Comparison of ENCODE assay signal across 8 cellular contexts in the genomic region with DNA sequence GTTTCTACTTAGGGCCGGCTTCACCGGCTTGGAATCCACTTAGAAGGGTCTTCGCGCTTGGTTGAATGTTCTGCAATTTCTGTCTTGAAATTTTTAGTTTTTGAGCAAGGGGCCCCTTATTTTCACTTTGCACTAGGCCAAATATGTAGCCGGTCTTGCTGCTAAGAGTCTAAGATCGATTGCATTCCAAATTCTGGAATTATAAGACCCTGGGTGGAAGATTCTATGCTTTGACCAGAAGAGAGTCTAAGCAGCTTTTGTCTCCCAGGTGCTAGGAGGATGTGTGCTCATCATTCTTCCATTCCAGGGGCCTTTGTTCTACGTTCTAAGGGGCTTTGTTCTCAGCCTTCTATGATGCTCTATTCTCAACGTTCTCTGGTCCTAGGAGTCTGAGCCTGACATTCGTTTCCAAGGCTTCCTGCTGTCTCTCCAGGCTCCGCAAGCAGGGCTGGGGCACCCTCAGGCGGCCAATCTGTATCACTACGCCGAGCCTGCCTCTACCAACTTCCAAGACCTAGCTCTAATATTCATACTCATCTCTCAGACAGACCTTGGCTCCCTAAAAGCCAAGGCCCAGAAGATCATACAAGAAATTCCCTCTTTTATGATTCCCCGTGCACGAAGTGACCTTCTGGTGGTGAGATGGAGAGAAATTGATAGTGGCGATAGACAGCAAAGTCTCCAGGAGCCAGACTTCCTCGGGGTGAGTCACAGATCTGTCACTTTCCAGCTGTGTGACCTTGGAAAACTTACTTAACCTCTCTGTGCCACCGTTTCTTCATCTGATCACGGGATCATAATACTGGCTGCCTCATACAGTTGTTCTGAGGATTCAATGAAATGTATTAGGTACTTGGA. TPM values are rescaled to one million over a fixed set of nuclear protein-coding genes. Genes with fewer than 3 reads are reported as not detected.
A peak's percentile ranks its signal among the peaks of the same experiment; 100 is the strongest.
DNase-seq lines count a peak whose midpoint lies in the region; ATAC-seq and TF ChIP-seq lines count a peak whose summit lies in the region.

No MANE protein-coding gene starts in this region.

- no peaks in the 10 kb centered on the region for H4K20me1 ChIP-seq in OCI-LY1 (ENCODE audit: insufficient read depth, low read length)

- H3F3A ChIP-seq in OCI-LY1 (ENCODE audit: insufficient read depth, low read length) = no peaks in the 10 kb centered on the region

- peak overlapping the region; percentile 77 for H3K4me2 ChIP-seq in OCI-LY1 (ENCODE audit: low read length)

- peaks cover 22% of the 10 kb centered on the region for H3K27me3 Mint-ChIP-seq in IgD-negative memory B cell

- DNase-seq in DMS153 (lab: John Stamatoyannopoulos, UW) (peak; percentile 80), activated T-cell treated with anti-CD3 and anti-CD28 coated beads for 48 hours (ENCODE audit: low read depth) (peak; percentile 69), epithelial cell of prostate (ENCODE audit: low read depth, low spot score) (peak; percentile 69), mucosa of gallbladder (ENCODE audit: low spot score) (peak; percentile 87)
- peak; percentile 54 to 66 for DNase-seq in stimulated activated CD8-positive, alpha-beta memory T cell treated with anti-CD3 and anti-CD28 coated beads, Interleukin-2, amount 100 ng/mL, for 48 hours (ENCODE audit: low read depth in 2 of 2)

- peaks cover 3% of the 10 kb centered on the region for H3K36me3 Mint-ChIP-seq in IgD-negative memory B cell

- H3K9me3 ChIP-seq in OCI-LY1 (ENCODE audit: low read length) = no peaks in the 10 kb centered on the region

- H3K79me2 ChIP-seq in OCI-LY1 (ENCODE audit: insufficient read depth, low read length) = no peaks in the 10 kb centered on the region

- H3K27ac ChIP-seq in OCI-LY1 (ENCODE audit: low read depth, low read length, poor library complexity, severe bottlenecking) = no peak overlapping the region
- no peak overlapping the region for H3K27ac ChIP-seq in epithelial cell of prostate

- H3K4me1 Mint-ChIP-seq in IgD-negative memory B cell = peaks cover 5 to 9% (median 8%) of the 10 kb centered on the region in 3 donors

- peaks cover 23% of the 10 kb centered on the region for H3K4me1 ChIP-seq in OCI-LY1 (ENCODE audit: insufficient read depth, low read length, severe bottlenecking)

- H3K36me3 ChIP-seq in OCI-LY1 (ENCODE audit: insufficient read depth, low read length) = no peaks in the 10 kb centered on the region

- peak; percentile 93 for TF ChIP-seq CTCF in OCI-LY1 (IDR thresholded peaks at IDR 0.05; ENCODE audit: low read length)

- no peaks in the 10 kb centered on the region for H3K9me3 Mint-ChIP-seq in IgD-negative memory B cell

- H2AFZ ChIP-seq in OCI-LY1 (ENCODE audit: low read length) = no peak overlapping the region

- H3K9me2 ChIP-seq in OCI-LY1 (ENCODE audit: low read depth, low read length) = no peaks in the 10 kb centered on the region

- H3K4me3 Mint-ChIP-seq in IgD-negative memory B cell = peak overlapping the region; percentile 63 to 93 (median 84)

- H3K9ac ChIP-seq in OCI-LY1 (ENCODE audit: low read length) = peak overlapping the region; percentile 16; the same call in 1 of the 2 replicates

- ATAC-seq in GM18502 (IDR thresholded peaks at IDR 0.05; ENCODE audit: poor library complexity, unreplicated experiment) = no peak

- H3K27me3 ChIP-seq in OCI-LY1 (ENCODE audit: insufficient read depth, low read length) = no peaks in the 10 kb centered on the region; the same call in 1 of the 2 replicates

- peak overlapping the region; percentile 48 for H3K4me3 ChIP-seq in OCI-LY1 (ENCODE audit: low read depth, low read length, poor library complexity, severe bottlenecking)

- H3K27ac Mint-ChIP-seq in IgD-negative memory B cell = peak overlapping the region; percentile 52 to 94 (median 54)

RNA-seq across cellular contexts. Expression of gene DACT3, which starts 1.0 kb away (rescaled TPM):
- polyA plus RNA-seq in IgD-negative memory B cell = not detected
- total RNA-seq in mucosa of gallbladder = 31.0 TPM

RNA-seq across cellular contexts. Expression of gene GNG8, which starts 26.0 kb away (rescaled TPM):
- not detected for polyA plus RNA-seq in IgD-negative memory B cell
- total RNA-seq in mucosa of gallbladder = not detected

RNA-seq across cellular contexts. Expression of gene PTGIR, which starts 37.1 kb away (rescaled TPM):
- polyA plus RNA-seq in IgD-negative memory B cell = 0.21 TPM
- total RNA-seq in mucosa of gallbladder = 1.7 TPM

RNA-seq across cellular contexts. Expression of gene PRKD2, which starts 55.0 kb away (rescaled TPM):
- polyA plus RNA-seq in IgD-negative memory B cell = 143 TPM
- 61.5 TPM for total RNA-seq in mucosa of gallbladder
